8 cellular contexts compared by ENCODE assay signal in genomic region chr3:128052831-128053419, GRCh38. TPM values are rescaled to one million over a fixed set of nuclear protein-coding genes. Genes with fewer than 3 reads are reported as not detected.
A peak's percentile ranks its signal among the peaks of the same experiment; 100 is the strongest.
DNase-seq lines count a peak whose midpoint lies in the region; ATAC-seq and TF ChIP-seq lines count a peak whose summit lies in the region.

No MANE protein-coding gene starts in this region.

- H3K9ac ChIP-seq in HCT116 (ENCODE audit: low read length) (peak overlapping the region; percentile 81), iPS-20b (ENCODE audit: low read depth, low read length) (peak overlapping the region; percentile 93), stomach smooth muscle (ENCODE audit: low read length in 2 of 2) (peak overlapping the region; percentile 97)

- DNase-seq in A673 (ENCODE audit: low spot score) (no peak), HCT116 (ENCODE audit: low read depth, low spot score) (no peak), SIG-M5 treated with dmso at 0.1 percent for 504 hours (lab: John Stamatoyannopoulos, UW; ENCODE audit: unreplicated experiment) (no peak)
- no peak for DNase-seq in activated naive CD8-positive, alpha-beta T cell treated with anti-CD3 and anti-CD28 coated beads, Interleukin-2, amount 50 U/mL, for 24 hours
- no peak for DNase-seq in activated CD4-positive, CD25-positive, alpha-beta regulatory T cell treated with anti-CD3 and anti-CD28 coated beads, Interleukin-2, amount 50 U/mL, for 72 hours

- TF ChIP-seq RAD21 in HCT116 (IDR thresholded peaks at IDR 0.05; ENCODE audit: low read depth) = no peak

- CTCF ChIA-PET in A673 (lab: Charles Lee) (no interaction called here), HCT116 (lab: Charles Lee) (no interaction called here)

- POLR2A ChIA-PET in A673 (lab: Charles Lee; ENCODE audit: low non-redundant PET) = interaction anchor here (0.6 kb wide), 1 partner anchor 65 kb away, joined by 3 read pairs; no protein-coding TSS in a partner anchor
- POLR2A ChIA-PET in HCT116 (lab: Charles Lee) = interaction anchor here (0.6 kb wide), 1 partner anchor 36 kb away, joined by 5 read pairs; no protein-coding TSS in a partner anchor

- peaks cover 57% of the 10 kb centered on the region for H3K79me2 ChIP-seq in HCT116 (ENCODE audit: insufficient read depth, low read length)

- H3K9me3 ChIP-seq in A673 (ENCODE audit: low read depth, low read length, poor library complexity, severe bottlenecking) (no peaks in the 10 kb centered on the region), HCT116 (ENCODE audit: control insufficient read depth in 1 of 2, insufficient read depth in 1 of 2, low read depth in 1 of 2, low read length in 2 of 2) (no peaks in the 10 kb centered on the region), iPS-20b (ENCODE audit: insufficient read depth, low read depth, low read length) (no peaks in the 10 kb centered on the region), stomach smooth muscle (ENCODE audit: control insufficient read depth in 2 of 2, low read length in 2 of 2) (no peaks in the 10 kb centered on the region)

- BruUV-seq in A673 (replicated peaks; lab: Mats Ljungman, UMichigan) = TSS peak; percentile 64
- BruUV-seq in HCT116 (replicated peaks; lab: Mats Ljungman, UMichigan) = TSS peak; percentile 59

- H3K4me2 ChIP-seq in HCT116 (ENCODE audit: low read length) = peak overlapping the region; percentile 86

- no peak overlapping the region for H2AFZ ChIP-seq in HCT116 (ENCODE audit: low read depth, low read length, poor library complexity, severe bottlenecking)

- H3K36me3 ChIP-seq in A673 (ENCODE audit: insufficient read depth, low read length, poor library complexity, severe bottlenecking) (peaks cover 44% of the 10 kb centered on the region), HCT116 (ENCODE audit: control insufficient read depth in 1 of 2, insufficient read depth in 2 of 2, low read length in 2 of 2) (peaks cover 25 to 35% of the 10 kb centered on the region in 2 experiments; a peak in 3 of 4 replicates), iPS-20b (ENCODE audit: insufficient read depth, low read depth, low read length) (peaks cover 42% of the 10 kb centered on the region), stomach smooth muscle (ENCODE audit: control insufficient read depth in 2 of 2, insufficient read depth in 2 of 2, low read length in 2 of 2) (peaks cover 12 to 14% of the 10 kb centered on the region in 2 donors)

- no peaks in the 10 kb centered on the region for H3K9me3 Mint-ChIP-seq in activated naive CD8-positive, alpha-beta T cell treated with anti-CD3 and anti-CD28 coated beads, Interleukin-2, amount 50 U/mL, for 24 hours

- RAD21 ChIA-PET in HCT116 (lab: Charles Lee; ENCODE audit: low non-redundant PET in 1 of 2, low total read pairs in 2 of 2, uncharacterized antibody in 2 of 2, unreplicated experiment in 2 of 2) = no interaction called here

- H3K9me2 ChIP-seq in HCT116 (ENCODE audit: insufficient read depth) = no peaks in the 10 kb centered on the region

- H3K36me3 Mint-ChIP-seq in activated naive CD8-positive, alpha-beta T cell treated with anti-CD3 and anti-CD28 coated beads, Interleukin-2, amount 50 U/mL, for 24 hours (ENCODE audit: low read depth) = peaks cover 46% of the 10 kb centered on the region

- H3K4me3 ChIP-seq in A673 (ENCODE audit: low read depth, low read length, poor library complexity, severe bottlenecking) (peak overlapping the region; percentile 74), HCT116 (replicated peaks in 1 of 2; ENCODE audit: low read depth in 1 of 2, low read length in 2 of 2) (peak overlapping the region; percentile 62 to 86), iPS-20b (ENCODE audit: low read length) (peak overlapping the region; percentile 99), stomach smooth muscle (ENCODE audit: low read length in 2 of 2) (peak overlapping the region; percentile 93 to 99)

- ATAC-seq in HCT116 = no peak
- ATAC-seq in activated naive CD8-positive, alpha-beta T cell treated with anti-CD3 and anti-CD28 coated beads, Interleukin-2, amount 50 U/mL, for 24 hours = no peak
- no peak for ATAC-seq in HG03097 (IDR thresholded peaks at IDR 0.05; ENCODE audit: low FRiP score, unreplicated experiment)

- no peak for TF ChIP-seq POLR2A in HCT116 (IDR thresholded peaks at IDR 0.05; ENCODE audit: borderline replicate concordance, extremely low read depth, insufficient read depth, insufficient read length)

- H3K27me3 ChIP-seq in A673 (replicated peaks; ENCODE audit: insufficient read depth, low read depth, low read length, poor library complexity) = no peaks in the 10 kb centered on the region
- H3K27me3 ChIP-seq in HCT116 (ENCODE audit: insufficient read depth, low read length) = no peaks in the 10 kb centered on the region
- no peaks in the 10 kb centered on the region for H3K27me3 ChIP-seq in iPS-20b (ENCODE audit: insufficient read depth, low read length)
- H3K27me3 ChIP-seq in stomach smooth muscle (ENCODE audit: control insufficient read depth in 1 of 2, insufficient read depth in 2 of 2, low read length in 2 of 2) = no peaks in the 10 kb centered on the region

- no peaks in the 10 kb centered on the region for H3K27me3 Mint-ChIP-seq in activated naive CD8-positive, alpha-beta T cell treated with anti-CD3 and anti-CD28 coated beads, Interleukin-2, amount 50 U/mL, for 24 hours

- H3K27ac Mint-ChIP-seq in activated naive CD8-positive, alpha-beta T cell treated with anti-CD3 and anti-CD28 coated beads, Interleukin-2, amount 50 U/mL, for 24 hours = peak overlapping the region; percentile 94

- peaks cover 38% of the 10 kb centered on the region for H3K4me1 Mint-ChIP-seq in activated naive CD8-positive, alpha-beta T cell treated with anti-CD3 and anti-CD28 coated beads, Interleukin-2, amount 50 U/mL, for 24 hours

- peak overlapping the region; percentile 94 for H3K4me3 Mint-ChIP-seq in activated naive CD8-positive, alpha-beta T cell treated with anti-CD3 and anti-CD28 coated beads, Interleukin-2, amount 50 U/mL, for 24 hours

- intact Hi-C loops in A673 (cut with micrococcal nuclease; ENCODE audit: unreplicated experiment) = no loop called here
- intact Hi-C loops in HCT116 (cut with micrococcal nuclease) = loop anchor here (10.0 kb wide), 1 partner anchor 458 kb away; the partner anchor contains the start of genes MCM2 and TPRA1

- H3K4me1 ChIP-seq in A673 (ENCODE audit: insufficient read depth, low read length, poor library complexity, severe bottlenecking) (peaks cover 20% of the 10 kb centered on the region), HCT116 (ENCODE audit: control insufficient read depth in 1 of 2, insufficient read depth in 2 of 2, low read length in 2 of 2) (peaks cover 6 to 21% of the 10 kb centered on the region in 2 experiments), iPS-20b (ENCODE audit: insufficient read depth, low read length) (no peaks in the 10 kb centered on the region), stomach smooth muscle (ENCODE audit: control insufficient read depth, insufficient read depth, low read length) (peaks cover 24% of the 10 kb centered on the region)

- H3K27ac ChIP-seq in A673 (ENCODE audit: low read depth, low read length, poor library complexity, severe bottlenecking) (peak overlapping the region; percentile 91), HCT116 (ENCODE audit: low read depth, low read length) (peak overlapping the region; percentile 74), iPS-20b (ENCODE audit: low read length) (no peak overlapping the region), stomach smooth muscle (ENCODE audit: low read length) (peak overlapping the region; percentile 83)

- H4K20me1 ChIP-seq in HCT116 (ENCODE audit: insufficient read depth) = peaks cover 10% of the 10 kb centered on the region; the same call in 1 of the 2 replicates

- TF ChIP-seq CTCF in A673 (conservative IDR thresholded peaks at IDR 0.05; ENCODE audit: low read depth, low read length) (no peak), HCT116 (IDR thresholded peaks at IDR 0.05 in 2 of 3, conservative IDR thresholded peaks at IDR 0.05 in 1 of 3; ENCODE audit: borderline replicate concordance in 1 of 3, insufficient read depth in 1 of 3, low read depth in 2 of 3, low read length in 2 of 3) (no peak)

TF ChIP-seq in HCT116, 20 proteins besides CTCF, POLR2A, EP300 and RAD21:
- TF ChIP-seq EZH2 (IDR thresholded peaks at IDR 0.05) = no peak
- TF ChIP-seq EGR1 (IDR thresholded peaks at IDR 0.05; ENCODE audit: low read depth) = no peak
- no peak for TF ChIP-seq FOSL1 (IDR thresholded peaks at IDR 0.05; ENCODE audit: low read depth)
- peak; percentile 23; the same call in 1 of the 2 replicates for TF ChIP-seq SIN3A (IDR thresholded peaks at IDR 0.05; ENCODE audit: low read depth)
- TF ChIP-seq CBX3 (IDR thresholded peaks at IDR 0.05; ENCODE audit: low read depth) = no peak
- TF ChIP-seq SRF (IDR thresholded peaks at IDR 0.05; ENCODE audit: low read depth) = no peak
- TF ChIP-seq CEBPB (IDR thresholded peaks at IDR 0.05; ENCODE audit: low read depth) = no peak
- TF ChIP-seq ZNF274 (IDR thresholded peaks at IDR 0.05; ENCODE audit: low read depth, low read length) = no peak
- TF ChIP-seq JUND (IDR thresholded peaks at IDR 0.05) = no peak
TF ChIP-seq in HCT116: peak in this region for 1.

RNA-seq across cellular contexts. Expression of gene SEC61A1, which starts 0.7 kb away (rescaled TPM):
- total RNA-seq in A673 (2021) = 156 and 176 TPM in 2 replicates
- total RNA-seq in HCT116 (2021; ENCODE audit: unreplicated experiment) = 176 TPM
- polyA plus RNA-seq in HCT116 (2012) = 126 and 147 TPM in 2 replicates
